In the genomic region with DNA sequence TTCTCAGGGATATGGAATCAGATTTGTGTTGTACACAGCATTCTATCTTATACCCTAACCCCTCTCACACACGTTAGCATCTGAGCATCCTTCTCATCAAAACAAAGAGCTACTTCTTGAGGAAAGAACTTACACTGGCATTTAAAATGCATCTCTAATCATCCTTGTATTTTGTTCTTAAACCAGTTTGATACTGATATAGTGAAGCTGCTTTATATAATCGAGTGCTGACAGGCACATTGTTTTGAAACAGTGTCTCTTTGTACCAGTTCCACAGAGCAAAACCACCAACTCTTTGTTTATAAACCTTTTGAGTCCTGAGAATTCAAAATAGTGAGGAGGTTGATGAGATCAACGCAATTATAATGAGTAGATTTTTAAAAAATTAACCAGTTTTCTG, we compare ENCODE assay signal across 14 cellular contexts.
"Had no signal": no experiment of that assay in that cellular context is flagged by ENCODE, and none has a peak within 500 bp of the region (broad histone marks: within the 10 kb centered on the region; RNA-seq: fewer than 3 reads in every experiment).

No MANE protein-coding gene starts in this region.

- ATAC-seq: foreskin keratinocyte; left lobe of liver; naive thymus-derived CD8-positive, alpha-beta T cell; T-cell had no signal

- DNase-seq: activated CD4-positive, alpha-beta T cell treated with anti-CD3 and anti-CD28 coated beads for 1 hour; activated naive CD4-positive, alpha-beta T cell treated with Interleukin-2 at 50 U/mL for 16 hours; activated naive CD8-positive, alpha-beta T cell treated with anti-CD3 and anti-CD28 coated beads for 36 hours; activated T-cell treated with anti-CD3 and anti-CD28 coated beads, Interleukin-2, amount 50 U/mL, for 1 hour; amniotic stem cell; effector memory CD4-positive, alpha-beta T cell; foreskin keratinocyte; islet precursor cell; naive thymus-derived CD8-positive, alpha-beta T cell; stimulated activated CD4-positive, alpha-beta T cell treated with anti-CD3 and anti-CD28 coated beads, Interleukin-4, amount 100 ng/mL, for 24 hours; stimulated activated naive CD4-positive, alpha-beta T cell treated with Interleukin-2 at 50 U/mL for 16 hours; T-cell; tibial artery had no signal
